ENCODE assay signal across 17 cellular contexts in genomic region chr2:241339839-241340471, GRCh38. TPM values are rescaled to one million over a fixed set of nuclear protein-coding genes. Genes with fewer than 3 reads are reported as not detected.
DNase-seq lines count a peak whose midpoint lies in the region; ATAC-seq and TF ChIP-seq lines count a peak whose summit lies in the region.
"Had no signal": no experiment of that assay in that cellular context is flagged by ENCODE, and none has a peak within 500 bp of the region (broad histone marks: within the 10 kb centered on the region; RNA-seq: fewer than 3 reads in every experiment).

No MANE protein-coding gene starts in this region.

- H3K4me3 Mint-ChIP-seq in activated T-cell treated with anti-CD3 and anti-CD28 coated beads, Interleukin-2, amount 50 U/mL, for 24 hours = no peak overlapping the region
- H3K4me3 Mint-ChIP-seq in stimulated activated naive B cell treated with anti-CD40 and anti-IgM and Interleukin-4, amounts not matched to agents 10 μg/mL and 1 μg/mL and 100 μg/mL, for 72 hours = peak overlapping the region in 1 of 2 donors; percentile 33
- H3K4me3 Mint-ChIP-seq: activated B cell treated with CpG ODN at 0.5 μM for 24 hours had no signal

- peaks cover 92% of the 10 kb centered on the region for H3K36me3 Mint-ChIP-seq in activated T-cell treated with anti-CD3 and anti-CD28 coated beads, Interleukin-2, amount 50 U/mL, for 24 hours (ENCODE audit: low read depth)
- H3K36me3 Mint-ChIP-seq in stimulated activated naive B cell treated with anti-CD40 and anti-IgM and Interleukin-4, amounts not matched to agents 10 μg/mL and 1 μg/mL and 100 μg/mL, for 72 hours = peaks cover 43 to 46% of the 10 kb centered on the region in 2 donors

- H3K4me1 ChIP-seq in OCI-LY7 (ENCODE audit: insufficient read depth, low read length, poor library complexity, severe bottlenecking) (peaks cover 48% of the 10 kb centered on the region), fibroblast of lung (ENCODE audit: control insufficient read depth, extremely low read depth, insufficient read depth, low read length) (peaks cover 5% of the 10 kb centered on the region), gastrocnemius medialis (peaks cover 22 to 28% of the 10 kb centered on the region in 2 donors)
- H3K4me1 ChIP-seq: Caco-2, suprapubic skin had no signal

- peak overlapping the region; percentile 38 for H3K27ac Mint-ChIP-seq in activated T-cell treated with anti-CD3 and anti-CD28 coated beads, Interleukin-2, amount 50 U/mL, for 24 hours
- H3K27ac Mint-ChIP-seq in stimulated activated naive B cell treated with anti-CD40 and anti-IgM and Interleukin-4, amounts not matched to agents 10 μg/mL and 1 μg/mL and 100 μg/mL, for 72 hours = no peak overlapping the region
- H3K27ac Mint-ChIP-seq: activated B cell treated with CpG ODN at 0.5 μM for 24 hours had no signal

- TF ChIP-seq CTCF in OCI-LY7 (conservative IDR thresholded peaks at IDR 0.05; ENCODE audit: low read length) (no peak), fibroblast of lung (conservative IDR thresholded peaks at IDR 0.05 in 1 of 2, IDR thresholded peaks at IDR 0.05 in 1 of 2; ENCODE audit: low read depth in 1 of 2, low read length in 2 of 2) (no peak), gastrocnemius medialis (IDR thresholded peaks at IDR 0.05 in 4 of 5, conservative IDR thresholded peaks at IDR 0.05 in 1 of 5) (no peak)

- peaks cover 40% of the 10 kb centered on the region for H3K4me1 Mint-ChIP-seq in activated T-cell treated with anti-CD3 and anti-CD28 coated beads, Interleukin-2, amount 50 U/mL, for 24 hours (ENCODE audit: low read depth)
- H3K4me1 Mint-ChIP-seq in stimulated activated naive B cell treated with anti-CD40 and anti-IgM and Interleukin-4, amounts not matched to agents 10 μg/mL and 1 μg/mL and 100 μg/mL, for 72 hours = peaks cover 8 to 31% of the 10 kb centered on the region in 2 donors

- H3K9me3 Mint-ChIP-seq in activated T-cell treated with anti-CD3 and anti-CD28 coated beads, Interleukin-2, amount 50 U/mL, for 24 hours = no peaks in the 10 kb centered on the region
- no peaks in the 10 kb centered on the region for H3K9me3 Mint-ChIP-seq in stimulated activated naive B cell treated with anti-CD40 and anti-IgM and Interleukin-4, amounts not matched to agents 10 μg/mL and 1 μg/mL and 100 μg/mL, for 72 hours
- H3K9me3 Mint-ChIP-seq: activated B cell treated with CpG ODN at 0.5 μM for 24 hours had no signal

- no peaks in the 10 kb centered on the region for H3K27me3 Mint-ChIP-seq in activated T-cell treated with anti-CD3 and anti-CD28 coated beads, Interleukin-2, amount 50 U/mL, for 24 hours
- H3K27me3 Mint-ChIP-seq in stimulated activated naive B cell treated with anti-CD40 and anti-IgM and Interleukin-4, amounts not matched to agents 10 μg/mL and 1 μg/mL and 100 μg/mL, for 72 hours = no peaks in the 10 kb centered on the region
- H3K27me3 Mint-ChIP-seq: activated B cell treated with CpG ODN at 0.5 μM for 24 hours, progenitor cell of endocrine pancreas had no signal

- H3K27ac ChIP-seq in OCI-LY7 (ENCODE audit: low read depth, low read length, poor library complexity, severe bottlenecking) (peak overlapping the region; percentile 22), fibroblast of lung (ENCODE audit: insufficient read depth, low read length) (peak overlapping the region; percentile 10), gastrocnemius medialis (peak overlapping the region; percentile 75 to 84 (median 78))
- H3K27ac ChIP-seq: suprapubic skin had no signal

- H3K27me3 ChIP-seq in fibroblast of lung (ENCODE audit: control insufficient read depth, insufficient read depth, low read length) = no peaks in the 10 kb centered on the region
- H3K27me3 ChIP-seq in gastrocnemius medialis = no peaks in the 10 kb centered on the region
- H3K27me3 ChIP-seq: suprapubic skin had no signal

- no peak for DNase-seq in activated T-cell treated with anti-CD3 and anti-CD28 coated beads, Interleukin-2, amount 50 U/mL, for 24 hours
- no peak for DNase-seq in activated T-cell treated with anti-CD3 and anti-CD28 coated beads, Interleukin-2, amount 50 U/mL, for 48 hours
- DNase-seq in OCI-LY7 (ENCODE audit: low spot score) (no peak), fibroblast of lung (ENCODE audit: low read depth in 2 of 2) (peak in 1 of 2 donors; percentile 48), gastrocnemius medialis (no peak), SIG-M5 (lab: John Stamatoyannopoulos, UW) (no peak)
- DNase-seq in stimulated activated naive B cell treated with anti-CD40 and anti-IgM and Interleukin-4, amounts not matched to agents 10 μg/mL and 1 μg/mL and 100 μg/mL, for 72 hours = no peak
- DNase-seq: activated B cell treated with CpG ODN at 0.5 μM for 24 hours; activated T-cell treated with anti-CD3 and anti-CD28 coated beads for 4 hours; Caco-2; effector memory CD4-positive, alpha-beta T cell; NCI-H2107; stimulated activated CD4-positive, alpha-beta T cell treated with anti-CD3 and anti-CD28 coated beads, Interleukin-15, amount 100 ng/mL, for 24 hours had no signal

- H3K4me2 ChIP-seq in OCI-LY7 (ENCODE audit: low read length) (no peak overlapping the region), fibroblast of lung (ENCODE audit: extremely low read depth, insufficient read depth, low read length) (peak overlapping the region; percentile 11)

- in situ Hi-C loops in gastrocnemius medialis (cut with MboI; ENCODE audit: low sequenced_read_pairs in 4 of 4) = no loop called here

- POLR2A ChIA-PET in OCI-LY7 (lab: Charles Lee) = interaction anchor here (1.0 kb wide), 1 partner anchor 12 kb away, joined by 3 read pairs; no protein-coding TSS in a partner anchor

- CTCF ChIA-PET in OCI-LY7 (lab: Charles Lee; ENCODE audit: unreplicated experiment) = no interaction called here

- no TSS peak for BruUV-seq in OCI-LY7 (replicated peaks; lab: Mats Ljungman, UMichigan)

- H3K4me3 ChIP-seq in OCI-LY7 (ENCODE audit: low read depth, low read length, poor library complexity, severe bottlenecking) (no peak overlapping the region), fibroblast of lung (replicated peaks in 1 of 4; ENCODE audit: control extremely low read depth in 1 of 4, insufficient read depth in 1 of 4, low read depth in 3 of 4, low read length in 4 of 4) (no peak overlapping the region), gastrocnemius medialis (no peak overlapping the region)
- H3K4me3 ChIP-seq: suprapubic skin had no signal

- intact Hi-C loops in OCI-LY7 (cut with micrococcal nuclease; ENCODE audit: unreplicated experiment) (no loop called here), gastrocnemius medialis (cut with DNase I; ENCODE audit: low total_unique reads) (no loop called here)

- H2AFZ ChIP-seq in OCI-LY7 (ENCODE audit: low read length) = no peak overlapping the region
- H2AFZ ChIP-seq in fibroblast of lung (ENCODE audit: low read length) = no peak overlapping the region

- peaks cover 38% of the 10 kb centered on the region; the same call in 1 of the 2 replicates for H4K20me1 ChIP-seq in OCI-LY7 (ENCODE audit: insufficient read depth, low read length)
- H4K20me1 ChIP-seq in fibroblast of lung (ENCODE audit: control insufficient read depth, extremely low read depth, insufficient read depth, low read length) = no peaks in the 10 kb centered on the region

- peak; percentile 93 to 94 for ATAC-seq in gastrocnemius medialis
- ATAC-seq in GM21447 (IDR thresholded peaks at IDR 0.05; ENCODE audit: unreplicated experiment) = no peak
- no peak for ATAC-seq in stimulated activated naive B cell treated with anti-CD40 and anti-IgM and Interleukin-4, amounts not matched to agents 10 μg/mL and 1 μg/mL and 100 μg/mL, for 72 hours (replicated peaks)
- ATAC-seq: SK-N-SH treated with all-trans-retinoic acid at 6 μM for 48 hours had no signal

- peaks cover 9% of the 10 kb centered on the region; the same call in 1 of the 2 replicates for H3K79me2 ChIP-seq in OCI-LY7 (ENCODE audit: insufficient read depth, low read depth, low read length)
- H3K79me2 ChIP-seq in fibroblast of lung (ENCODE audit: control insufficient read depth, insufficient read depth, low read length) = peaks cover 13% of the 10 kb centered on the region

- H3K36me3 ChIP-seq in OCI-LY7 (ENCODE audit: insufficient read depth, low read length) (peaks cover 85% of the 10 kb centered on the region), fibroblast of lung (ENCODE audit: control insufficient read depth, insufficient read depth, low read length) (peaks cover 18% of the 10 kb centered on the region), gastrocnemius medialis (peaks cover 3 to 55% of the 10 kb centered on the region in 2 donors)

- no peak overlapping the region for H3K9ac ChIP-seq in fibroblast of lung (ENCODE audit: insufficient read depth, low read length)

- no peak for TF ChIP-seq POLR2A in gastrocnemius medialis (IDR thresholded peaks at IDR 0.05)

- no peaks in the 10 kb centered on the region for H3K9me2 ChIP-seq in OCI-LY7 (ENCODE audit: insufficient read depth, low read length)

- no peaks in the 10 kb centered on the region for H3K9me3 ChIP-seq in OCI-LY7 (ENCODE audit: low read length)
- H3K9me3 ChIP-seq in fibroblast of lung (ENCODE audit: control insufficient read depth, insufficient read depth, low read depth, low read length) = no peaks in the 10 kb centered on the region
- H3K9me3 ChIP-seq in gastrocnemius medialis = no peaks in the 10 kb centered on the region
- H3K9me3 ChIP-seq: Caco-2, suprapubic skin had no signal

RNA-seq across cellular contexts. Expression of gene FARP2, which starts 16.1 kb away (rescaled TPM):
- total RNA-seq in OCI-LY7 (2014; rRNA removed; shearing (Covaris generic)) = 23.2 and 33.6 TPM in 2 replicates
- 47.9 and 52.7 TPM in 2 replicates for total RNA-seq in OCI-LY7 (2022)
- 28.2 and 29.3 TPM in 2 replicates for total RNA-seq in fibroblast of lung
- 31.7 and 41.0 TPM in 2 replicates for polyA plus RNA-seq in fibroblast of lung
- 21.9 and 33.9 TPM in 2 replicates for polyA plus RNA-seq in fibroblast of lung (2012)
- 58.0 and 66.6 TPM in 2 replicates for polyA minus RNA-seq in fibroblast of lung (ENCODE audit: low replicate concordance)
- total RNA-seq in gastrocnemius medialis = 10 to 100 TPM; 10.7 to 20.1 (median 13.6) TPM

RNA-seq across cellular contexts. Expression of gene SEPTIN2, which starts 24.2 kb away (rescaled TPM):
- 198 and 222 TPM in 2 replicates for total RNA-seq in OCI-LY7 (2014; rRNA removed; shearing (Covaris generic))
- total RNA-seq in OCI-LY7 (2022) = 275 and 301 TPM in 2 replicates
- total RNA-seq in fibroblast of lung = 326 and 403 TPM in 2 replicates
- polyA plus RNA-seq in fibroblast of lung = 795 and 927 TPM in 2 replicates
- 386 and 449 TPM in 2 replicates for polyA plus RNA-seq in fibroblast of lung (2012)
- polyA minus RNA-seq in fibroblast of lung (ENCODE audit: low replicate concordance) = 349 and 400 TPM in 2 replicates
- total RNA-seq in gastrocnemius medialis = 100 to 1,000 TPM in 2 of 4 donors, 10 to 100 TPM in 2; 81.3 to 130 (median 99.3) TPM

RNA-seq across cellular contexts. Expression of gene HDLBP, which starts 24.5 kb away (rescaled TPM):
- 155 and 176 TPM in 2 replicates for total RNA-seq in OCI-LY7 (2014; rRNA removed; shearing (Covaris generic))
- total RNA-seq in OCI-LY7 (2022) = 148 and 170 TPM in 2 replicates
- total RNA-seq in fibroblast of lung = 1,289 and 1,354 TPM in 2 replicates
- 626 and 639 TPM in 2 replicates for polyA plus RNA-seq in fibroblast of lung
- 514 and 635 TPM in 2 replicates for polyA plus RNA-seq in fibroblast of lung (2012)
- polyA minus RNA-seq in fibroblast of lung (ENCODE audit: low replicate concordance) = 1,624 and 1,651 TPM in 2 replicates
- total RNA-seq in gastrocnemius medialis = 100 to 1,000 TPM; 383 to 486 (median 444) TPM

Comparison
In these comparisons a context has a peak if more than half of its experiments do, and no peak if none do; other contexts are left out.
1. H3K27ac ChIP-seq: peak in every context shown above with its lines; median percentile 78 in gastrocnemius medialis; 22 in OCI-LY7; 10 in fibroblast of lung.
2. ATAC-seq: peak in gastrocnemius medialis (2 of 2); none in GM21447 (single experiment) and stimulated activated naive B cell treated with anti-CD40 and anti-IgM and Interleukin-4, amounts not matched to agents 10 μg/mL and 1 μg/mL and 100 μg/mL, for 72 hours (0 of 2).